Comparison of ENCODE assay signal across 8 cellular contexts in genomic region chr4:88378691-88379559, GRCh38. TPM values are rescaled to one million over a fixed set of nuclear protein-coding genes. Genes with fewer than 3 reads are reported as not detected.
DNase-seq lines count a peak whose midpoint lies in the region; ATAC-seq and TF ChIP-seq lines count a peak whose summit lies in the region.

HERC6 (plus strand) TSS chr4:88378852; CDS start chr4:88378922, 70 bp downstream.

- H3K36me3 Mint-ChIP-seq in neural progenitor cell: no peaks in the 10 kb centered on the region

- peaks cover 14% of the 10 kb centered on the region for H3K27me3 Mint-ChIP-seq in neural progenitor cell (ENCODE audit: insufficient read depth, low read depth)

- no peak within 1 kb of the TSS for H3K4me3 ChIP-seq in KMS-11 (IDR thresholded peaks at IDR 0.05; ENCODE audit: insufficient read depth, low read depth, low read length)
- peak within 1 kb of the TSS; percentile 60 for H3K4me3 ChIP-seq in neural progenitor cell
- peak within 1 kb of the TSS; percentile 60 to 88 for H3K4me3 ChIP-seq in stomach smooth muscle (ENCODE audit: low read length in 2 of 2)

- DNase-seq in EH (ENCODE audit: low read depth) (peak; percentile 82), SIG-M5 (lab: John Stamatoyannopoulos, UW) (peak; percentile 36), foreskin melanocyte (peak; percentile 60), neural progenitor cell (ENCODE audit: low spot score) (peak; percentile 72)
- peak; percentile 60 for DNase-seq in activated gamma-delta T cell treated with anti-CD3 and anti-CD28 coated beads, Interleukin-2, amount 50 U/mL, for 16 hours (ENCODE audit: low read depth)

- no peak within 1 kb of the TSS for H3K27ac Mint-ChIP-seq in neural progenitor cell

- H3K4me3 Mint-ChIP-seq in neural progenitor cell: peak within 1 kb of the TSS; percentile 90

- H3K9me3 Mint-ChIP-seq in neural progenitor cell: no peaks in the 10 kb centered on the region

- no peaks in the 10 kb centered on the region for H3F3A ChIP-seq in neural progenitor cell (ENCODE audit: low read depth)

- H3K27ac ChIP-seq in KMS-11 (no peak within 1 kb of the TSS; the same call in 1 of the 2 replicates), neural progenitor cell (no peak within 1 kb of the TSS), stomach smooth muscle (ENCODE audit: low read length) (peak within 1 kb of the TSS; percentile 77)

- H3K27me3 ChIP-seq in KMS-11 (ENCODE audit: insufficient read depth, low read depth): no peaks in the 10 kb centered on the region
- H3K27me3 ChIP-seq in neural progenitor cell: peaks cover 28% of the 10 kb centered on the region
- H3K27me3 ChIP-seq in stomach smooth muscle (ENCODE audit: control insufficient read depth in 1 of 2, insufficient read depth in 2 of 2, low read length in 2 of 2): no peaks in the 10 kb centered on the region

- H3K4me1 ChIP-seq in KMS-11 (ENCODE audit: low read depth, poor library complexity, severe bottlenecking): peaks cover 36% of the 10 kb centered on the region
- H3K4me1 ChIP-seq in neural progenitor cell: no peaks in the 10 kb centered on the region
- H3K4me1 ChIP-seq in stomach smooth muscle (ENCODE audit: control insufficient read depth, insufficient read depth, low read length): no peaks in the 10 kb centered on the region

- TF ChIP-seq CTCF in KMS-11 (conservative IDR thresholded peaks at IDR 0.05; ENCODE audit: low read depth, low read length) (no peak), neural progenitor cell (IDR thresholded peaks at IDR 0.05) (peak; percentile 65)

- ATAC-seq in GM21786 (IDR thresholded peaks at IDR 0.05; ENCODE audit: unreplicated experiment): peak; percentile 80

- H3K79me2 ChIP-seq in KMS-11 (ENCODE audit: insufficient read depth, low read depth) (no peaks in the 10 kb centered on the region), neural progenitor cell (ENCODE audit: low read depth) (no peaks in the 10 kb centered on the region)

- H3K4me2 ChIP-seq in KMS-11: no peak within 1 kb of the TSS; the same call in 1 of the 2 replicates
- peak within 1 kb of the TSS; percentile 88 for H3K4me2 ChIP-seq in neural progenitor cell

- H4K20me1 ChIP-seq in KMS-11 (ENCODE audit: insufficient read depth): no peaks in the 10 kb centered on the region
- H4K20me1 ChIP-seq in neural progenitor cell (ENCODE audit: low read depth): no peaks in the 10 kb centered on the region

- H2AFZ ChIP-seq in KMS-11 (ENCODE audit: low read depth) (peak within 1 kb of the TSS; percentile 17; the same call in 1 of the 2 replicates), neural progenitor cell (replicated peaks) (peak within 1 kb of the TSS; percentile 74)

- no peaks in the 10 kb centered on the region for H3K9me3 ChIP-seq in neural progenitor cell (ENCODE audit: low read depth)
- H3K9me3 ChIP-seq in stomach smooth muscle (ENCODE audit: control insufficient read depth in 2 of 2, low read length in 2 of 2): no peaks in the 10 kb centered on the region

- no peaks in the 10 kb centered on the region for H3K4me1 Mint-ChIP-seq in neural progenitor cell

- H3K36me3 ChIP-seq in KMS-11 (ENCODE audit: insufficient read depth): no peaks in the 10 kb centered on the region
- no peaks in the 10 kb centered on the region for H3K36me3 ChIP-seq in neural progenitor cell
- H3K36me3 ChIP-seq in stomach smooth muscle (ENCODE audit: control insufficient read depth in 2 of 2, insufficient read depth in 2 of 2, low read length in 2 of 2): no peaks in the 10 kb centered on the region

- H3K9ac ChIP-seq in KMS-11 (no peak within 1 kb of the TSS; the same call in 1 of the 2 replicates), neural progenitor cell (no peak within 1 kb of the TSS), stomach smooth muscle (ENCODE audit: low read length in 2 of 2) (peak within 1 kb of the TSS; percentile 66 to 82)

RNA-seq across cellular contexts. Expression of gene HERC6, which starts in this region (rescaled TPM):
- 0.24 and 0.28 TPM in 2 replicates for total RNA-seq in neural progenitor cell (ENCODE audit: low replicate concordance)

Comparison
In these comparisons a context has a peak if more than half of its experiments do, and no peak if none do; other contexts are left out.
1. Peak in DNase-seq, H3K4me3 ChIP-seq and H3K4me2 ChIP-seq in neural progenitor cell; RNA of the gene not detected or under 1 TPM.
2. H3K9ac ChIP-seq: peak in stomach smooth muscle (2 of 2); none in KMS-11 (single experiment) and neural progenitor cell (single experiment).
3. Peak in every context shown above with its lines, with median percentiles within 50 percentile points of each other: DNase-seq.